Comparison of ENCODE assay signal across 18 cellular contexts in genomic region chr3:149058199-149058598, GRCh38. TPM values are rescaled to one million over a fixed set of nuclear protein-coding genes. Genes with fewer than 3 reads are reported as not detected.
DNase-seq lines count a peak whose midpoint lies in the region; ATAC-seq, FAIRE-seq and TF ChIP-seq lines count a peak whose summit lies in the region.
"Had no signal": no experiment of that assay in that cellular context is flagged by ENCODE, and none has a peak within 500 bp of the region (broad histone marks: within the 10 kb centered on the region; RNA-seq: fewer than 3 reads in every experiment).

No MANE protein-coding gene starts in this region.

- DNase-seq in MM.1S = no peak
- DNase-seq in K562 (ENCODE audit: extremely low read depth in 1 of 4, low spot score in 3 of 4) = no peak
- DNase-seq in H9 = no peak
- no peak for DNase-seq in G401 (ENCODE audit: low spot score)
- DNase-seq: C1 segment of cervical spinal cord; Calu3; CD4-positive, alpha-beta T cell; DMS79; EL; GDM1; GM23248; H7; KG1 had no signal

- H2BK12ac ChIP-seq in H9 (ENCODE audit: insufficient read length, low read depth, low read length) = no peak overlapping the region

- TF ChIP-seq RAD21 in K562 (CRISPR knock-in tag; conservative IDR thresholded peaks at IDR 0.05 in 1 of 2, IDR thresholded peaks at IDR 0.05 in 1 of 2) = no peak

- H4K8ac ChIP-seq in H9 (replicated peaks; ENCODE audit: insufficient read length, low read depth, low read length) = no peak overlapping the region

- POLR2A ChIA-PET in K562 (lab: Yijun Ruan, JAX) = interaction anchor here (1.6 kb wide), 1 partner anchor 18 kb away, joined by 3 read pairs; no protein-coding TSS in a partner anchor

- H3K79me2 ChIP-seq in MM.1S (ENCODE audit: low read length) (no peaks in the 10 kb centered on the region), K562 (ENCODE audit: control insufficient read depth, insufficient read depth, low read length) (no peaks in the 10 kb centered on the region), H9 (ENCODE audit: insufficient read depth, low read length) (no peaks in the 10 kb centered on the region)

- H3K4me1 ChIP-seq in MM.1S (ENCODE audit: low read length) (peaks cover 26% of the 10 kb centered on the region), K562 (replicated peaks in 1 of 2; ENCODE audit: control insufficient read depth in 2 of 2, insufficient read depth in 2 of 2, low read length in 2 of 2) (no peaks in the 10 kb centered on the region), H9 (ENCODE audit: insufficient read depth, low read length) (no peaks in the 10 kb centered on the region)

- H3K9ac ChIP-seq in MM.1S (ENCODE audit: low read length) = peak overlapping the region; percentile 20; the same call in 1 of the 2 replicates
- no peak overlapping the region for H3K9ac ChIP-seq in K562 (ENCODE audit: insufficient read depth in 1 of 2, low read depth in 2 of 2, low read length in 2 of 2)
- no peak overlapping the region for H3K9ac ChIP-seq in H9 (ENCODE audit: extremely low read depth, insufficient read length, low read length)
- H3K9ac ChIP-seq: GM23248 had no signal

- no peak overlapping the region for H3K14ac ChIP-seq in H9 (ENCODE audit: insufficient read depth, low read length)

- no peak overlapping the region for H2BK120ac ChIP-seq in H9 (ENCODE audit: low read depth, low read length, poor library complexity, severe bottlenecking)

- H3K27me3 ChIP-seq in MM.1S (replicated peaks; ENCODE audit: insufficient read depth, low read length) (no peaks in the 10 kb centered on the region), K562 (ENCODE audit: control insufficient read depth in 2 of 2, insufficient read depth in 2 of 2, low read length in 2 of 2) (no peaks in the 10 kb centered on the region), H9 (ENCODE audit: insufficient read depth, low read length) (no peaks in the 10 kb centered on the region)

- 88% methylated on average over 1 of the region's 1 CpG for WGBS in K562 (ENCODE audit: insufficient coverage, low coverage, missing lambda C conversion rate)
- no CpG with 5 or more reads among the region's 1 CpG for WGBS in H9 (ENCODE audit: extremely low coverage, insufficient read length, low lambda C conversion rate)

- no peaks in the 10 kb centered on the region for H3K27me3 Mint-ChIP-seq in H9 (ENCODE audit: low read depth)
- H3K27me3 Mint-ChIP-seq: B cell; CD4-positive, alpha-beta T cell had no signal

- H3K36me3 ChIP-seq in MM.1S (replicated peaks; ENCODE audit: insufficient read depth, low read length) = no peaks in the 10 kb centered on the region
- peaks cover 84% of the 10 kb centered on the region for H3K36me3 ChIP-seq in K562 (ENCODE audit: control insufficient read depth, insufficient read depth, low read length)

- no peaks in the 10 kb centered on the region for H3K9me3 ChIP-seq in MM.1S (replicated peaks; ENCODE audit: insufficient read depth, low read length)
- no peaks in the 10 kb centered on the region for H3K9me3 ChIP-seq in K562 (replicated peaks; ENCODE audit: control insufficient read depth, insufficient read depth, low read depth, low read length)
- H3K9me3 ChIP-seq in H9 (ENCODE audit: control insufficient read depth, low read depth, low read length) = no peaks in the 10 kb centered on the region

- H3K9me3 Mint-ChIP-seq in H9 = no peaks in the 10 kb centered on the region; a peak in 1 of 5 replicates
- H3K9me3 Mint-ChIP-seq: CD4-positive, alpha-beta T cell had no signal

- H3K4me2 ChIP-seq in MM.1S (ENCODE audit: low read depth, low read length) (peak overlapping the region; percentile 50), K562 (ENCODE audit: insufficient read depth, low read length) (no peak overlapping the region), H9 (ENCODE audit: insufficient read depth, insufficient read length, low read length) (no peak overlapping the region)

- H3K9me1 ChIP-seq in K562 (ENCODE audit: control insufficient read depth, insufficient read depth, low read length) = no peaks in the 10 kb centered on the region

- no peak for TF ChIP-seq EP300 in K562 (IDR thresholded peaks at IDR 0.05; ENCODE audit: low read length)

- H3K23ac ChIP-seq in H9 (ENCODE audit: insufficient read length, low read depth, low read length) = no peak overlapping the region

- H3K79me1 ChIP-seq in H9 (ENCODE audit: insufficient read depth, low read depth, low read length, poor library complexity, severe bottlenecking) = no peaks in the 10 kb centered on the region

- H3K36me3 Mint-ChIP-seq in H9 (ENCODE audit: insufficient read depth in 1 of 3, low read depth in 3 of 3) = peaks cover 33 to 72% (median 66%) of the 10 kb centered on the region in 3 experiments

- CTCF ChIA-PET in K562 (lab: Yijun Ruan, JAX; ENCODE audit: low intra/inter-chr PET ratio) = no interaction called here

- no peak for FAIRE-seq in K562 (lab: Jason Lieb, UNC)
- FAIRE-seq: HTR-8/SVneo had no signal

- H2AK5ac ChIP-seq in H9 (ENCODE audit: insufficient read length, low read length) = no peak overlapping the region

- intact Hi-C loops in K562 (cut with micrococcal nuclease) = no loop called here

- H3K4me3 ChIP-seq in MM.1S (ENCODE audit: low read length) (0 out of 2 replicates have a peak overlapping the region, but pooled peaks have one; percentile 5), K562 (no peak overlapping the region)
- H3K4me3 ChIP-seq: GM23248 had no signal

- TF ChIP-seq CTCF in MM.1S (IDR thresholded peaks at IDR 0.05; ENCODE audit: low read length) (no peak), K562 (IDR thresholded peaks at IDR 0.05 in 2 of 3, conservative IDR thresholded peaks at IDR 0.05 in 1 of 3; ENCODE audit: insufficient read depth in 2 of 3, low read depth in 1 of 3, low read length in 3 of 3) (no peak), H9 (conservative IDR thresholded peaks at IDR 0.05) (no peak)

- H3K18ac ChIP-seq in H9 (ENCODE audit: insufficient read length, low read depth, low read length) = no peak overlapping the region

- no peak overlapping the region for H2BK20ac ChIP-seq in H9 (ENCODE audit: low read depth, low read length, poor library complexity, severe bottlenecking)

- H3K4ac ChIP-seq in H9 (ENCODE audit: low read depth, low read length) = no peak overlapping the region

- no TSS peak for BruUV-seq in K562 (replicated peaks; lab: Mats Ljungman, UMichigan)

- H3K23me2 ChIP-seq in H9 (ENCODE audit: insufficient read length, low read depth, low read length, poor library complexity, severe bottlenecking) = no peaks in the 10 kb centered on the region

- no peak overlapping the region for H3K4me3 Mint-ChIP-seq in H9
- H3K4me3 Mint-ChIP-seq: B cell; CD4-positive, alpha-beta T cell had no signal

- no peak overlapping the region for H4K91ac ChIP-seq in H9 (ENCODE audit: insufficient read length, low read depth, low read length)

- H3K27ac Mint-ChIP-seq in H9 = no peak overlapping the region
- H3K27ac Mint-ChIP-seq: B cell; CD4-positive, alpha-beta T cell had no signal

- no peaks in the 10 kb centered on the region for H3K9me2 ChIP-seq in MM.1S (replicated peaks; ENCODE audit: insufficient read depth, low read length)

- H4K20me1 ChIP-seq in MM.1S (ENCODE audit: insufficient read depth, low read length) (no peaks in the 10 kb centered on the region), K562 (replicated peaks; ENCODE audit: control insufficient read depth, insufficient read depth, low read length) (no peaks in the 10 kb centered on the region), H9 (ENCODE audit: control insufficient read depth, insufficient read depth, insufficient read length) (no peaks in the 10 kb centered on the region)

- H3K56ac ChIP-seq in H9 (ENCODE audit: insufficient read length, low read depth, low read length) = no peak overlapping the region

- H2BK15ac ChIP-seq in H9 (ENCODE audit: low read depth, low read length) = no peak overlapping the region

- H3F3A ChIP-seq in MM.1S (ENCODE audit: insufficient read depth, low read length) = peaks cover 17% of the 10 kb centered on the region

- H3T11ph ChIP-seq in H9 (ENCODE audit: low read length) = no peak overlapping the region

- H4K5ac ChIP-seq in H9 (ENCODE audit: insufficient read length, low read depth, low read length) = no peak overlapping the region

- in situ Hi-C loops in K562 (cut with MboI) (no loop called here), G401 (cut with HindIII; ENCODE audit: low sequenced_read_pairs) (no loop called here)

- H3K4me1 Mint-ChIP-seq in H9 = 0 out of 4 replicates have a peak, but pooled peaks cover 2 to 3% of the 10 kb centered on the region in 2 experiments
- H3K4me1 Mint-ChIP-seq: B cell had no signal

- ATAC-seq in GM18498 (IDR thresholded peaks at IDR 0.05; ENCODE audit: unreplicated experiment) (peak; percentile 11), GM21526 (IDR thresholded peaks at IDR 0.05; ENCODE audit: low FRiP score, unreplicated experiment) (peak; percentile 8), K562 (no peak), GM18520 (IDR thresholded peaks at IDR 0.05; ENCODE audit: unreplicated experiment) (no peak)

- H3K27ac ChIP-seq in MM.1S (ENCODE audit: low read length) (peak overlapping the region; percentile 80), K562 (ENCODE audit: extremely low read depth, low read depth, low read length) (no peak overlapping the region), H9 (ENCODE audit: insufficient read length, low read depth, low read length) (no peak overlapping the region)
- H3K27ac ChIP-seq: GM23248 had no signal

- no peak for TF ChIP-seq POLR2A in K562 (conservative IDR thresholded peaks at IDR 0.05)

- H2BK5ac ChIP-seq in H9 (ENCODE audit: insufficient read length, low read length) = no peak overlapping the region

- no peak overlapping the region for H2AFZ ChIP-seq in MM.1S (ENCODE audit: low read length)
- no peak overlapping the region for H2AFZ ChIP-seq in K562 (ENCODE audit: low read depth, low read length)
- H2AFZ ChIP-seq in H9 (ENCODE audit: low read length) = no peak overlapping the region
- H2AFZ ChIP-seq: GM23248 had no signal

RNA-seq across cellular contexts. Expression of gene HLTF, which starts 28.1 kb away (rescaled TPM):
- 34.1 and 102 TPM in 2 replicates for total RNA-seq in K562 (2011; cell fraction: chromatin; rRNA removed; ENCODE audit: low replicate concordance)
- 12.7 and 13.9 TPM in 2 replicates for total RNA-seq in K562 (2011; cell fraction: nucleolus; rRNA removed)
- total RNA-seq in K562 (2011; cell fraction: nucleoplasm; rRNA removed) = 31.1 and 43.9 TPM in 2 replicates
- total RNA-seq in K562 (2014; rRNA removed) (45.9 and 52.4 TPM in 2 replicates), K562 (2014; rRNA removed; fragmentation: Illumina TruSeq; extraction: Trizol) (82.4 and 88.6 TPM in 2 replicates), K562 (2015; rRNA removed; fragmentation: Illumina TruSeq; extraction: Trizol) (59.5 and 64.3 TPM in 2 replicates), K562 (2021) (74.4 and 76.4 TPM in 2 replicates), H9 (2021) (41.5 and 44.1 TPM in 2 replicates)
- polyA plus RNA-seq in K562 (2011; rRNA removed) (35.8 and 41.5 TPM in 2 replicates), K562 (2014; fragmentation: Illumina TruSeq; extraction: Trizol) (43.0 and 50.4 TPM in 2 replicates), K562 (2014; fragmentation: Nextera tagmentation; extraction: Ambion mirVana) (10 to 100 TPM; 35.1 to 37.3 TPM), K562 (2014; rRNA removed) (40.8 and 42.4 TPM in 2 replicates)
- polyA plus RNA-seq in K562 (2011; cell fraction: cytosol; rRNA removed) = 10.0 and 15.5 TPM in 2 replicates
- 33.1 and 38.5 TPM in 2 replicates for polyA plus RNA-seq in K562 (2011; cell fraction: nucleus; rRNA removed)
- 21.5 and 35.4 TPM in 2 replicates for polyA plus RNA-seq in K562 (2012)
- polyA minus RNA-seq in K562 (2011; rRNA and poly(A)+ RNA removed) = 55.0 and 66.2 TPM in 2 replicates
- polyA minus RNA-seq in K562 (2011; cell fraction: cytosol; rRNA and poly(A)+ RNA removed) = 23.7 and 30.4 TPM in 2 replicates
- 29.4 and 60.6 TPM in 2 replicates for polyA minus RNA-seq in K562 (2011; cell fraction: nucleus; rRNA and poly(A)+ RNA removed)
- 51.9 and 81.1 TPM in 2 replicates for total RNA-seq in G401 (2014; rRNA removed; shearing (Covaris generic))

Comparison
In these comparisons a context has a peak if more than half of its experiments do, and no peak if none do; other contexts are left out.
1. ATAC-seq: peak in GM18498 (single experiment) and GM21526 (single experiment); none in K562 (single experiment) and GM18520 (single experiment).